8 cellular contexts compared by ENCODE assay signal in the genomic region with DNA sequence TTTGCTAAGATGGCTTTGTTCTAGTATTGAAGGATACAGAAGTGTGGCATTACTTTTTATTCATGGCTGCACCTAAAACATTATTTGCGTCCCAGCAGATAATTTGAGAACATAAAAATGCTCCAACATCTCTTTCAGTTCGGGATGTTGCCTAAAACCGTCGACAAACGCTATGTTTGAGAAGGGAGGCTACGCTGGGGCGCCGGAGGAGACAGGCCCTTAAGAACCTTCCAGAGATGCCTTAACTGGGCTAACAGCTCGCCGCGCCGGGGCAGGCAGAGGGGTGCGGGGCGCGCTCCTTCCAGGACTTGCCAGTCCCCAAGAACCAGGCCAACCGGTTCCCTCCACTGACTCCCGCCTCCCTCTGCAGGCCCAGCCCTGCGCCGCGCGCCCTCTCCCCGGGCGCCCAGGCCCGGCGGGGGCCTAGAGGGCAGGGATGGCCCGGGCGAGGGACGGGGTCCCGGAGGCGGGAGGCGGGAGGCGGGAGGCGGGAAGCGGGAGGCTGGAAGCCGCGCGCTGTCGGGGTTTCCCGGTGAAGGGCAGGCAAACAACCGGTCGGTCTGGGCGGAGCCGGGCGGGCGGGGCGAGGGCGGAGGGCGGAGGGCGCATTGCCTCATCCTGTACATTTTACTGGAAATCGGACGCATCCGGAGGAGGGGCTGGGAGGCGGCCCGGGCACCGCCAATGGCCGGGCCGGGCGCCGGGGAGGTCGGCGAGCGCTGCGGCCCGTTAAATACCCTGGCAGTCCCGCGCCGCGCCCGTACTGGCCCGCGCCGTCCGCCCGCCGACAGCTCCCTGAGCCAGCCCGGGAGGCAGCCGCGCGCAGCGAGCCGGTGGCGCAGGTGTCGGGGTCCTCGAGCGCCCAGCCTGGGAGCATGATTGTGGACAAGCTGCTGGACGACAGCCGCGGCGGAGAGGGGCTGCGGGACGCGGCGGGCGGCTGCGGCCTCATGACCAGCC. TPM values are rescaled to one million over a fixed set of nuclear protein-coding genes. Genes with fewer than 3 reads are reported as not detected.
DNase-seq lines count a peak whose midpoint lies in the region; ATAC-seq lines count a peak whose summit lies in the region.

A gene with protein sequence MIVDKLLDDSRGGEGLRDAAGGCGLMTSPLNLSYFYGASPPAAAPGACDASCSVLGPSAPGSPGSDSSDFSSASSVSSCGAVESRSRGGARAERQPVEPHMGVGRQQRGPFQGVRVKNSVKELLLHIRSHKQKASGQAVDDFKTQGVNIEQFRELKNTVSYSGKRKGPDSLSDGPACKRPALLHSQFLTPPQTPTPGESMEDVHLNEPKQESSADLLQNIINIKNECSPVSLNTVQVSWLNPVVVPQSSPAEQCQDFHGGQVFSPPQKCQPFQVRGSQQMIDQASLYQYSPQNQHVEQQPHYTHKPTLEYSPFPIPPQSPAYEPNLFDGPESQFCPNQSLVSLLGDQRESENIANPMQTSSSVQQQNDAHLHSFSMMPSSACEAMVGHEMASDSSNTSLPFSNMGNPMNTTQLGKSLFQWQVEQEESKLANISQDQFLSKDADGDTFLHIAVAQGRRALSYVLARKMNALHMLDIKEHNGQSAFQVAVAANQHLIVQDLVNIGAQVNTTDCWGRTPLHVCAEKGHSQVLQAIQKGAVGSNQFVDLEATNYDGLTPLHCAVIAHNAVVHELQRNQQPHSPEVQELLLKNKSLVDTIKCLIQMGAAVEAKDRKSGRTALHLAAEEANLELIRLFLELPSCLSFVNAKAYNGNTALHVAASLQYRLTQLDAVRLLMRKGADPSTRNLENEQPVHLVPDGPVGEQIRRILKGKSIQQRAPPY (plus strand): TSS at position 761 of the 960 bp plus-strand sequence. CDS start 115 bp downstream, at position 876.

- ATAC-seq in CD4-positive, CD25-positive, alpha-beta regulatory T cell (ENCODE audit: low read depth in 2 of 2) = peak; percentile 77 to 78
- ATAC-seq in GM19455 (IDR thresholded peaks at IDR 0.05; ENCODE audit: unreplicated experiment) (peak; percentile 83), memory B cell (ENCODE audit: low read depth) (peak; percentile 72)
- ATAC-seq in effector memory CD8-positive, alpha-beta T cell (replicated peaks) = peak; percentile 76

- H3K36me3 Mint-ChIP-seq in CD4-positive, CD25-positive, alpha-beta regulatory T cell = peaks cover 31% of the 10 kb centered on the region
- peaks cover 52% of the 10 kb centered on the region for H3K36me3 Mint-ChIP-seq in effector memory CD8-positive, alpha-beta T cell (ENCODE audit: insufficient read depth)
- peaks cover 19% of the 10 kb centered on the region for H3K36me3 Mint-ChIP-seq in memory B cell

- peaks cover 25% of the 10 kb centered on the region for H3K36me3 ChIP-seq in CD4-positive, CD25-positive, alpha-beta regulatory T cell (ENCODE audit: control insufficient read depth, insufficient read depth, low read length)

- H3K9me3 ChIP-seq in CD4-positive, CD25-positive, alpha-beta regulatory T cell (ENCODE audit: control insufficient read depth in 2 of 2, low read length in 2 of 2) = no peaks in the 10 kb centered on the region

- peak; percentile 89 to 94 (median 91) for DNase-seq in CD4-positive, CD25-positive, alpha-beta regulatory T cell
- DNase-seq in HK-2 (ENCODE audit: unreplicated experiment) = peak; percentile 99
- DNase-seq in NOMO-1 treated with DMSO at 0.1 percent for 48 hours (lab: John Stamatoyannopoulos, UW; ENCODE audit: unreplicated experiment) = peak; percentile 94
- DNase-seq in activated CD8-positive, alpha-beta memory T cell treated with anti-CD3 and anti-CD28 coated beads for 4 hours (ENCODE audit: low read depth in 2 of 2) = peak; percentile 82 to 84
- DNase-seq in effector memory CD8-positive, alpha-beta T cell = peak; percentile 88 to 90 (median 88)
- peak; percentile 81 to 83 for DNase-seq in memory B cell (ENCODE audit: low spot score in 2 of 2)
- DNase-seq in stimulated activated CD8-positive, alpha-beta memory T cell treated with anti-CD3 and anti-CD28 coated beads, Interleukin-12 subunit alpha, Interleukin-12 subunit beta, amount 100 ng/mL, for 24 hours (ENCODE audit: extremely low read depth) = peak; percentile 78

- peak within 1 kb of the TSS; percentile 97 to 99 (median 98) for H3K4me3 Mint-ChIP-seq in CD4-positive, CD25-positive, alpha-beta regulatory T cell
- H3K4me3 Mint-ChIP-seq in effector memory CD8-positive, alpha-beta T cell = peak within 1 kb of the TSS; percentile 87 to 98
- H3K4me3 Mint-ChIP-seq in memory B cell = peak within 1 kb of the TSS; percentile 90

- H3K4me3 ChIP-seq in CD4-positive, CD25-positive, alpha-beta regulatory T cell (ENCODE audit: low read depth, low read length) = peak within 1 kb of the TSS; percentile 100

- peak within 1 kb of the TSS; percentile 96 for H3K27ac ChIP-seq in CD4-positive, CD25-positive, alpha-beta regulatory T cell (ENCODE audit: insufficient read depth, low read length, poor library complexity, severe bottlenecking)

- no peaks in the 10 kb centered on the region for H3K9me3 Mint-ChIP-seq in CD4-positive, CD25-positive, alpha-beta regulatory T cell
- H3K9me3 Mint-ChIP-seq in effector memory CD8-positive, alpha-beta T cell = no peaks in the 10 kb centered on the region
- no peaks in the 10 kb centered on the region for H3K9me3 Mint-ChIP-seq in memory B cell

- peaks cover 6% of the 10 kb centered on the region for H3K27me3 Mint-ChIP-seq in CD4-positive, CD25-positive, alpha-beta regulatory T cell
- H3K27me3 Mint-ChIP-seq in effector memory CD8-positive, alpha-beta T cell = no peaks in the 10 kb centered on the region
- H3K27me3 Mint-ChIP-seq in memory B cell = no peaks in the 10 kb centered on the region

- H3K27me3 ChIP-seq in CD4-positive, CD25-positive, alpha-beta regulatory T cell (ENCODE audit: control insufficient read depth, insufficient read depth, low read length) = no peaks in the 10 kb centered on the region

- H3K27ac Mint-ChIP-seq in CD4-positive, CD25-positive, alpha-beta regulatory T cell = peak within 1 kb of the TSS; percentile 99 to 100 (median 99)
- H3K27ac Mint-ChIP-seq in effector memory CD8-positive, alpha-beta T cell = peak within 1 kb of the TSS; percentile 99 to 100
- peak within 1 kb of the TSS; percentile 97 for H3K27ac Mint-ChIP-seq in memory B cell

- peaks cover 21 to 48% (median 36%) of the 10 kb centered on the region in 4 donors for H3K4me1 Mint-ChIP-seq in CD4-positive, CD25-positive, alpha-beta regulatory T cell
- peaks cover 31 to 33% of the 10 kb centered on the region in 2 donors for H3K4me1 Mint-ChIP-seq in effector memory CD8-positive, alpha-beta T cell (ENCODE audit: low read depth in 2 of 2)
- peaks cover 41% of the 10 kb centered on the region for H3K4me1 Mint-ChIP-seq in memory B cell

- H3K4me1 ChIP-seq in CD4-positive, CD25-positive, alpha-beta regulatory T cell (ENCODE audit: control insufficient read depth, insufficient read depth, low read length, poor library complexity, severe bottlenecking) = peaks cover 28% of the 10 kb centered on the region

RNA-seq across cellular contexts. Expression of the gene that starts here (rescaled TPM):
- total RNA-seq in CD4-positive, CD25-positive, alpha-beta regulatory T cell = 637 TPM
- 10 to 100 TPM; 15.2 to 28.2 (median 21.6) TPM for polyA plus RNA-seq in CD4-positive, CD25-positive, alpha-beta regulatory T cell

Comparison
In these comparisons a context has a peak if more than half of its experiments do, and no peak if none do; other contexts are left out.
1. Peak in every context shown above with its lines: DNase-seq, ATAC-seq, H3K4me3 ChIP-seq and H3K27ac ChIP-seq.